ENCODE assay signal across 16 cellular contexts in genomic region chr1:228813006-228813405, GRCh38.
"Had no signal": no experiment of that assay in that cellular context is flagged by ENCODE, and none has a peak within 500 bp of the region (broad histone marks: within the 10 kb centered on the region; RNA-seq: fewer than 3 reads in every experiment).

No MANE protein-coding gene starts in this region.

- DNase-seq: cortex of kidney; dorsolateral prefrontal cortex; effector CD4-positive, alpha-beta T cell; gastrocnemius medialis; left ventricle myocardium superior; lower lobe of right lung; naive thymus-derived CD8-positive, alpha-beta T cell; nephron progenitor cell; nucleus accumbens; stimulated activated CD4-positive, alpha-beta T cell treated with anti-CD3 and anti-CD28 coated beads, Interleukin-12 subunit alpha, Interleukin-12 subunit beta, amount 100 ng/mL, for 4 hours; stimulated activated CD4-positive, alpha-beta T cell treated with anti-CD3 and anti-CD28 coated beads, Interleukin-1b, Interleukin-23, amount 100 ng/mL, for 48 hours; stimulated activated CD4-positive, alpha-beta T cell treated with anti-CD3 and anti-CD28 coated beads, Interleukin-4, amount 100 ng/mL, for 1 hour; stimulated activated CD8-positive, alpha-beta memory T cell treated with anti-CD3 and anti-CD28 coated beads, Interleukin-4, amount 100 ng/mL, for 48 hours; stimulated activated naive CD4-positive, alpha-beta T cell; stimulated activated naive CD8-positive, alpha-beta T cell treated with anti-CD3 and anti-CD28 coated beads, Interleukin-15, amount 100 ng/mL, for 72 hours; transverse colon had no signal
